1 cellular context compared by ENCODE assay signal in the genomic region with DNA sequence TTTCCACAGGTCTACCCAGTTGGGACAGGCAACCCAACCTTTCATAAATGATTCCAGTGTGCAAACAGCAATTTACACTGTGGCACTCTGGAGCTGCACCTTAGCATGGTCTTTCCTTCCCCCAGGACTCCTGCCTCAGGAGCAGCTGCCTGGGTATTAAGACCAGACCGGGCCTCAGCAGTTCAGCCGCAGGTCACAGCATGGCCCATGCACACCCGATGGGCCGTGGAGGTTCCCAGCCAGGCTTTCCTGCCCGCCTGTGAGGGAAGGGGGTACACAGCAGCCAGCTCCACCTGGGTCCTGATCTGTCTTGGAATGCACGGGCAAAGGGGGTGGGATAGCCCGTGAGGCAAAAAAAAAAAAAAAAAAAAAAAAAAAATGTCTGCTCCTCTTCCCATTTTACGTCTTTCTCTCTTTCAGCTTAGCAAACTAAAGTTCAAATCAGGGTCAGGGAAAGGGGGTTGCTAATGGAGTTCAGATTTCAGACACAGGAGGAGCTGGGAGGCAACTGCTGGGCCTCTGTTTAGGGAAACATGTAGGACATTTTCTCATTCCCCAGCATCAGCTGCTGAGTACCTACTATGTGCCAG.
A peak's percentile ranks its signal among the peaks of the same experiment; 100 is the strongest.
TF ChIP-seq lines count a peak whose summit lies in the region.

No MANE protein-coding gene starts in this region.

TF ChIP-seq in H1, 55 proteins besides CTCF, POLR2A, EP300 and RAD21:
- no peak for TF ChIP-seq SIN3A (conservative IDR thresholded peaks at IDR 0.05 in 1 of 2, IDR thresholded peaks at IDR 0.05 in 1 of 2; ENCODE audit: low read depth in 1 of 2, low read length in 2 of 2)
- TF ChIP-seq RXRA (IDR thresholded peaks at IDR 0.05; ENCODE audit: insufficient read depth, low read depth, low read length): peak; percentile 44; the same call in 1 of the 2 replicates
- no peak for TF ChIP-seq RBBP5 (IDR thresholded peaks at IDR 0.05; ENCODE audit: borderline replicate concordance, low read depth, low read length)
